ENCODE assay signal across 10 cellular contexts in genomic region chr6:26439552-26440125, GRCh38. TPM values are rescaled to one million over a fixed set of nuclear protein-coding genes. Genes with fewer than 3 reads are reported as not detected.
DNase-seq lines count a peak whose midpoint lies in the region; ATAC-seq, FAIRE-seq and TF ChIP-seq lines count a peak whose summit lies in the region.
"Had no signal": no experiment of that assay in that cellular context is flagged by ENCODE, and none has a peak within 500 bp of the region (broad histone marks: within the 10 kb centered on the region; RNA-seq: fewer than 3 reads in every experiment).

No MANE protein-coding gene starts in this region.

- peak overlapping the region in 1 of 2 donors; percentile 63 for H3K9ac ChIP-seq in kidney (ENCODE audit: low read length in 2 of 2)

- peaks cover 4 to 5% of the 10 kb centered on the region in 2 donors for H3K4me1 ChIP-seq in kidney (ENCODE audit: control insufficient read depth in 1 of 2, insufficient read depth in 1 of 2, low read depth in 1 of 2, low read length in 2 of 2)
- peaks cover 13 to 21% of the 10 kb centered on the region in 2 donors for H3K4me1 ChIP-seq in thoracic aorta (ENCODE audit: control insufficient read depth in 1 of 2, low read depth in 2 of 2)

- H3K36me3 ChIP-seq in kidney (ENCODE audit: control insufficient read depth in 1 of 2, insufficient read depth in 2 of 2, low read length in 2 of 2) (no peaks in the 10 kb centered on the region), thoracic aorta (no peaks in the 10 kb centered on the region)

- POLR2A ChIA-PET in activated CD4-positive, alpha-beta T cell treated with anti-CD3 and anti-CD28 coated beads, Interleukin-2, amount 10 ng/mL, durations not matched to agents 7 days and 5 days (lab: Charles Lee) = no interaction called here

- TF ChIP-seq CTCF in kidney (IDR thresholded peaks at IDR 0.05; ENCODE audit: borderline replicate concordance, extremely low read depth, insufficient read depth) (no peak), thoracic aorta (IDR thresholded peaks at IDR 0.05) (no peak)

- no peaks in the 10 kb centered on the region for H3K27me3 ChIP-seq in thoracic aorta (replicated peaks; ENCODE audit: insufficient read depth)

- no peaks in the 10 kb centered on the region for H3K27me3 Mint-ChIP-seq in activated CD4-positive, alpha-beta T cell treated with anti-CD3 and anti-CD28 coated beads, Interleukin-2, amount 10 ng/mL, durations not matched to agents 7 days and 5 days
- no peaks in the 10 kb centered on the region for H3K27me3 Mint-ChIP-seq in activated T-helper 17 cell treated with anti-CD3 and anti-CD28 coated beads, Interleukin-2, amount 50 U/mL, for 72 hours

- ATAC-seq in activated T-helper 17 cell treated with anti-CD3 and anti-CD28 coated beads, Interleukin-2, amount 50 U/mL, for 72 hours (replicated peaks) = no peak
- ATAC-seq in thoracic aorta (ENCODE audit: insufficient number of reproducible peaks, low FRiP score, low read depth) = no peak
- ATAC-seq in GM21529 (IDR thresholded peaks at IDR 0.05; ENCODE audit: unreplicated experiment) = no peak

- intact Hi-C loops in kidney (cut with DNase I) = no loop called here

- DNase-seq in activated CD4-positive, alpha-beta T cell treated with anti-CD3 and anti-CD28 coated beads, Interleukin-2, amount 10 ng/mL, durations not matched to agents 7 days and 5 days = no peak
- DNase-seq in activated CD4-positive, alpha-beta T cell treated with anti-CD3 and anti-CD28 coated beads, Interleukin-2, amount 50 U/mL, for 48 hours = no peak
- DNase-seq in kidney = no peak
- DNase-seq in thoracic aorta (ENCODE audit: low spot score) = no peak
- no peak for DNase-seq in NCI-H2171 (lab: John Stamatoyannopoulos, UW)
- no peak for DNase-seq in NCI-H82 treated with DMSO at 0.1 percent for 48 hours (lab: John Stamatoyannopoulos, UW; ENCODE audit: unreplicated experiment)
- DNase-seq: activated gamma-delta T cell had no signal

- no peak for FAIRE-seq in kidney (lab: Jason Lieb, UNC)
- FAIRE-seq: H1 had no signal

- H3K27ac Mint-ChIP-seq in activated CD4-positive, alpha-beta T cell treated with anti-CD3 and anti-CD28 coated beads, Interleukin-2, amount 10 ng/mL, durations not matched to agents 7 days and 5 days = peak overlapping the region; percentile 97
- H3K27ac Mint-ChIP-seq in activated T-helper 17 cell treated with anti-CD3 and anti-CD28 coated beads, Interleukin-2, amount 50 U/mL, for 72 hours = peak overlapping the region; percentile 98

- peak overlapping the region; percentile 88 for H3K4me3 Mint-ChIP-seq in activated CD4-positive, alpha-beta T cell treated with anti-CD3 and anti-CD28 coated beads, Interleukin-2, amount 10 ng/mL, durations not matched to agents 7 days and 5 days
- H3K4me3 Mint-ChIP-seq in activated T-helper 17 cell treated with anti-CD3 and anti-CD28 coated beads, Interleukin-2, amount 50 U/mL, for 72 hours = peak overlapping the region; percentile 99

- peaks cover 44% of the 10 kb centered on the region for H3K4me1 Mint-ChIP-seq in activated CD4-positive, alpha-beta T cell treated with anti-CD3 and anti-CD28 coated beads, Interleukin-2, amount 10 ng/mL, durations not matched to agents 7 days and 5 days
- H3K4me1 Mint-ChIP-seq in activated T-helper 17 cell treated with anti-CD3 and anti-CD28 coated beads, Interleukin-2, amount 50 U/mL, for 72 hours = peaks cover 20% of the 10 kb centered on the region

- H3K9me3 Mint-ChIP-seq in activated CD4-positive, alpha-beta T cell treated with anti-CD3 and anti-CD28 coated beads, Interleukin-2, amount 10 ng/mL, durations not matched to agents 7 days and 5 days = peaks cover 1% of the 10 kb centered on the region
- H3K9me3 Mint-ChIP-seq in activated T-helper 17 cell treated with anti-CD3 and anti-CD28 coated beads, Interleukin-2, amount 50 U/mL, for 72 hours = no peaks in the 10 kb centered on the region

- H3K9me3 ChIP-seq in kidney (ENCODE audit: control insufficient read depth in 1 of 2, low read length in 2 of 2) (no peaks in the 10 kb centered on the region), thoracic aorta (no peaks in the 10 kb centered on the region)

- CTCF ChIA-PET in activated CD4-positive, alpha-beta T cell treated with anti-CD3 and anti-CD28 coated beads, Interleukin-2, amount 10 ng/mL, durations not matched to agents 7 days and 5 days (lab: Charles Lee) = no interaction called here

- peak overlapping the region; percentile 71 to 73 for H3K4me3 ChIP-seq in kidney (ENCODE audit: low read length in 2 of 2)
- H3K4me3 ChIP-seq in thoracic aorta = peak overlapping the region; percentile 84

- peaks cover 7% of the 10 kb centered on the region for H3K36me3 Mint-ChIP-seq in activated CD4-positive, alpha-beta T cell treated with anti-CD3 and anti-CD28 coated beads, Interleukin-2, amount 10 ng/mL, durations not matched to agents 7 days and 5 days (ENCODE audit: low read depth)
- H3K36me3 Mint-ChIP-seq in activated T-helper 17 cell treated with anti-CD3 and anti-CD28 coated beads, Interleukin-2, amount 50 U/mL, for 72 hours (ENCODE audit: low read depth) = peaks cover 30% of the 10 kb centered on the region

- H3K27ac ChIP-seq in kidney (ENCODE audit: low read depth in 2 of 2, low read length in 2 of 2) = peak overlapping the region; percentile 7 to 34
- H3K27ac ChIP-seq in thoracic aorta = peak overlapping the region in 1 of 2 donors; percentile 76

RNA-seq across cellular contexts. Expression of gene BTN3A3, which starts 0.7 kb away (rescaled TPM):
- total RNA-seq in activated CD4-positive, alpha-beta T cell treated with anti-CD3 and anti-CD28 coated beads, Interleukin-2, amount 10 ng/mL, durations not matched to agents 7 days and 5 days = 10 to 100 TPM; 58.5 to 65.3 TPM
- 10 to 100 TPM; 31.1 to 77.1 TPM for total RNA-seq in activated T-helper 17 cell treated with anti-CD3 and anti-CD28 coated beads, Interleukin-2, amount 50 U/mL, for 72 hours
- total RNA-seq in kidney (20.3 TPM), thoracic aorta (10 to 100 TPM; 24.4 to 27.1 TPM)
- 7.9 TPM for polyA plus RNA-seq in kidney (ENCODE audit: insufficient read depth, low read depth, low replicate concordance)

RNA-seq across cellular contexts. Expression of gene BTN2A1, which starts 18.1 kb away (rescaled TPM):
- total RNA-seq in activated CD4-positive, alpha-beta T cell treated with anti-CD3 and anti-CD28 coated beads, Interleukin-2, amount 10 ng/mL, durations not matched to agents 7 days and 5 days = 10 to 100 TPM; 33.7 to 34.3 TPM
- total RNA-seq in activated T-helper 17 cell treated with anti-CD3 and anti-CD28 coated beads, Interleukin-2, amount 50 U/mL, for 72 hours = 10 to 100 TPM; 26.1 to 36.3 TPM
- total RNA-seq in kidney (19.1 TPM), thoracic aorta (10 to 100 TPM; 22.9 to 24.5 TPM)
- polyA plus RNA-seq in kidney (ENCODE audit: insufficient read depth, low read depth, low replicate concordance) = 15.6 TPM

RNA-seq across cellular contexts. Expression of gene BTN3A1, which starts 37.6 kb away (rescaled TPM):
- 10 to 100 TPM; 87.9 to 94.0 TPM for total RNA-seq in activated CD4-positive, alpha-beta T cell treated with anti-CD3 and anti-CD28 coated beads, Interleukin-2, amount 10 ng/mL, durations not matched to agents 7 days and 5 days
- total RNA-seq in activated T-helper 17 cell treated with anti-CD3 and anti-CD28 coated beads, Interleukin-2, amount 50 U/mL, for 72 hours = 10 to 100 TPM; 35.1 to 70.0 TPM
- total RNA-seq in kidney = 23.1 TPM
- polyA plus RNA-seq in kidney (ENCODE audit: insufficient read depth, low read depth, low replicate concordance) = 13.8 TPM
- total RNA-seq in thoracic aorta = 10 to 100 TPM; 11.9 to 13.5 TPM

RNA-seq across cellular contexts. Expression of gene BTN2A2, which starts 56.7 kb away (rescaled TPM):
- 10 to 100 TPM; 12.4 to 12.7 TPM for total RNA-seq in activated CD4-positive, alpha-beta T cell treated with anti-CD3 and anti-CD28 coated beads, Interleukin-2, amount 10 ng/mL, durations not matched to agents 7 days and 5 days
- 10 to 100 TPM; 20.7 to 46.3 TPM for total RNA-seq in activated T-helper 17 cell treated with anti-CD3 and anti-CD28 coated beads, Interleukin-2, amount 50 U/mL, for 72 hours
- 19.9 TPM for total RNA-seq in kidney
- polyA plus RNA-seq in kidney (ENCODE audit: insufficient read depth, low read depth, low replicate concordance) = 8.9 TPM
- 10 to 100 TPM; 18.8 to 26.1 TPM for total RNA-seq in thoracic aorta
